In the genomic region with DNA sequence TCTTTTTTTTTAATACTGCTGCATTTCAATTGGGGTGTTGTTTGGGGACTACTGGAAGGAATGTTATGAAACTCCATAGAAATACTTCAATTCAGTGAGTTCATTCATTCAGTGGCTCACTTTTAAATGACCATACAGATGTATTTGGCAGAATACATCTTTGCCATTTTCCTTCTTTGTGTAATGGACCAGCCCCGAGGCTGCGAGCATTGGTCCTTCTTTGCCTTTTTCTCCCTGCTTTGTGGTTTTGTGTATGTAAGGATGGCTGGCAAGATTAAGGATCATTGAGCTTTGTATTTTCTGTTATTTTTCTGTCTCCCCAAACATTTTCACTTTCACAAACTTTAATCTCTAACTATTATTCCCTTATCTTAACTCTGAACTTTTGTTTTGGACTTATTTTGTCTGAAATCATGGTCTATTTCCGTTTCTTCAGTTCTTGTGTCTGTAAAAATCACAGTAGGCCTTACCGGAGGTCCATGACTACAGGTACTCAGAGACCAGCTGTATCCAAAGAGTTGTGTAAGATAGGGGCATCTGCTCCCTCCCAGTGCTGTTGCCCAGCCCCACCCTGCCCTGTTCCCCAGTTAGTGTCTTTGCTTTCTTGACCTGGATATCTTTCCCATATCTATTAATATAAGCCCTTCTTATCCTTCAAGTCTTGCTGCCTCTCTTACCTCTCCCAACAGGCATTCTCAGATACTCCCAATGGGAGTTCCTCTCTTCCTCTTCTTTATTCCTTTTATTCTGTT, we compare ENCODE assay signal across 1 cellular context.
TF ChIP-seq lines count a peak whose summit lies in the region.

No MANE protein-coding gene starts in this region.

TF ChIP-seq in SK-N-SH, 30 proteins besides CTCF, POLR2A, EP300 and RAD21:
- TF ChIP-seq PBX3 (IDR thresholded peaks at IDR 0.05) (no peak), MEF2A (IDR thresholded peaks at IDR 0.05; ENCODE audit: borderline replicate concordance, low read depth) (no peak), NRF1 (IDR thresholded peaks at IDR 0.05; ENCODE audit: low read depth, low read length) (no peak), CHD2 (IDR thresholded peaks at IDR 0.05; ENCODE audit: low read length, partially characterized antibody) (no peak), NFIC (IDR thresholded peaks at IDR 0.05; ENCODE audit: borderline replicate concordance) (no peak), FOXJ3 (CRISPR knock-in tag; IDR thresholded peaks at IDR 0.05) (no peak), USF1 (IDR thresholded peaks at IDR 0.05; ENCODE audit: borderline replicate concordance, low read depth) (no peak), TAF1 (IDR thresholded peaks at IDR 0.05; ENCODE audit: borderline replicate concordance, low read depth, low read length) (no peak), GABPA (IDR thresholded peaks at IDR 0.05; ENCODE audit: low read depth) (no peak), FOSL2 (IDR thresholded peaks at IDR 0.05; ENCODE audit: borderline replicate concordance, low read depth) (no peak), RFX5 (IDR thresholded peaks at IDR 0.05; ENCODE audit: low read length) (no peak), TEAD4 (IDR thresholded peaks at IDR 0.05; ENCODE audit: borderline replicate concordance, insufficient read depth) (no peak), JUND (IDR thresholded peaks at IDR 0.05) (no peak), RCOR1 (IDR thresholded peaks at IDR 0.05; ENCODE audit: low read length) (no peak), GATA2 (CRISPR knock-in tag; IDR thresholded peaks at IDR 0.05) (no peak), SIN3A (IDR thresholded peaks at IDR 0.05; ENCODE audit: borderline replicate concordance, low read depth, low read length) (no peak), MXI1 (IDR thresholded peaks at IDR 0.05; ENCODE audit: low read depth, low read length) (no peak), ZBTB33 (IDR thresholded peaks at IDR 0.05; ENCODE audit: borderline replicate concordance, low read depth) (no peak)
